ENCODE assay signal across 13 cellular contexts in genomic region chr7:131039355-131039762, GRCh38.
DNase-seq lines count a peak whose midpoint lies in the region; ATAC-seq and TF ChIP-seq lines count a peak whose summit lies in the region.
"Had no signal": no experiment of that assay in that cellular context is flagged by ENCODE, and none has a peak within 500 bp of the region (broad histone marks: within the 10 kb centered on the region; RNA-seq: fewer than 3 reads in every experiment).

No MANE protein-coding gene starts in this region.

- H2AFZ ChIP-seq in ACC112 (ENCODE audit: low read length, unreplicated experiment), result no peak overlapping the region

- in situ Hi-C loops in GM13977 (cut with MboI; ENCODE audit: low pct_unique_long_range_greater_than_20kb, low sequenced_read_pairs, unreplicated experiment), result no loop called here

- H3K4me3 ChIP-seq in ACC112 (ENCODE audit: low read depth, low read length), result peak overlapping the region; percentile 20
- no peak overlapping the region for H3K4me3 ChIP-seq in cardiac fibroblast (replicated peaks in 1 of 2; ENCODE audit: low read depth in 2 of 2, low read length in 2 of 2)
- H3K4me3 ChIP-seq in mucosa of descending colon, result no peak overlapping the region
- H3K4me3 ChIP-seq: BLaER1 treated with 17β-estradiol and CSF1 and Interleukin-3, amounts not matched to agents 10 nM and 100 nM had no signal

- peaks cover 46% of the 10 kb centered on the region for H3K79me2 ChIP-seq in ACC112 (ENCODE audit: control insufficient read depth, insufficient read depth, low read length, unreplicated experiment)

- intact Hi-C loops in mucosa of descending colon (cut with DNase I, micrococcal nuclease), result no loop called here

- DNase-seq in HCEC 1CT (peak; percentile 11), cardiac fibroblast (ENCODE audit: low read depth in 2 of 2) (peak; percentile 60 to 65), mucosa of descending colon (no peak), glomerular visceral epithelial cell (ENCODE audit: extremely low spot score) (no peak), GM13977 (ENCODE audit: low spot score) (no peak), GM19238 (ENCODE audit: insufficient read length, low spot score) (no peak)
- DNase-seq: activated CD4-positive, CD25-positive, alpha-beta regulatory T cell; Kasumi-1; NCI-H226 had no signal

- peaks cover 18% of the 10 kb centered on the region for H3K4me1 ChIP-seq in ACC112 (ENCODE audit: control insufficient read depth, insufficient read depth, low read length, unreplicated experiment)
- peaks cover 19% of the 10 kb centered on the region for H3K4me1 ChIP-seq in mucosa of descending colon (ENCODE audit: low read depth)

- ATAC-seq in mucosa of descending colon, result peak; percentile 23
- no peak for ATAC-seq in GM21367 (IDR thresholded peaks at IDR 0.05; ENCODE audit: unreplicated experiment)

- TF ChIP-seq CTCF in cardiac fibroblast (IDR thresholded peaks at IDR 0.05; ENCODE audit: low read depth, low read length), result no peak
- TF ChIP-seq CTCF in mucosa of descending colon (IDR thresholded peaks at IDR 0.05), result no peak
- TF ChIP-seq CTCF in GM13977 (IDR thresholded peaks at IDR 0.05; ENCODE audit: extremely low read depth, insufficient read depth, missing control alignments), result no peak

- H3K27ac ChIP-seq in ACC112 (ENCODE audit: low read depth, low read length), result peak overlapping the region; percentile 68
- H3K27ac ChIP-seq: BLaER1 treated with 17β-estradiol and CSF1 and Interleukin-3, amounts not matched to agents 10 nM and 100 nM; neutrophil had no signal

- H3K36me3 ChIP-seq in ACC112 (ENCODE audit: insufficient read depth, low read length), result no peaks in the 10 kb centered on the region; the same call in 1 of the 2 replicates
- H3K36me3 ChIP-seq in mucosa of descending colon (ENCODE audit: low read depth), result no peaks in the 10 kb centered on the region
- H3K36me3 ChIP-seq: neutrophil had no signal

- no peaks in the 10 kb centered on the region for H3K9me3 ChIP-seq in mucosa of descending colon
- H3K9me3 ChIP-seq: BLaER1 treated with 17β-estradiol and CSF1 and Interleukin-3, amounts not matched to agents 10 nM and 100 nM; neutrophil had no signal

- H3K27me3 ChIP-seq in ACC112 (ENCODE audit: insufficient read depth, low read length), result no peaks in the 10 kb centered on the region
- H3K27me3 ChIP-seq: BLaER1 treated with 17β-estradiol and CSF1 and Interleukin-3, amounts not matched to agents 10 nM and 100 nM; neutrophil had no signal

Comparison
In these comparisons a context has a peak if more than half of its experiments do, and no peak if none do; other contexts are left out.
1. DNase-seq: peak in HCEC 1CT (single experiment) and cardiac fibroblast (2 of 2); none in mucosa of descending colon (0 of 3), glomerular visceral epithelial cell (single experiment), GM13977 (single experiment) and GM19238 (single experiment).